In the genomic region with DNA sequence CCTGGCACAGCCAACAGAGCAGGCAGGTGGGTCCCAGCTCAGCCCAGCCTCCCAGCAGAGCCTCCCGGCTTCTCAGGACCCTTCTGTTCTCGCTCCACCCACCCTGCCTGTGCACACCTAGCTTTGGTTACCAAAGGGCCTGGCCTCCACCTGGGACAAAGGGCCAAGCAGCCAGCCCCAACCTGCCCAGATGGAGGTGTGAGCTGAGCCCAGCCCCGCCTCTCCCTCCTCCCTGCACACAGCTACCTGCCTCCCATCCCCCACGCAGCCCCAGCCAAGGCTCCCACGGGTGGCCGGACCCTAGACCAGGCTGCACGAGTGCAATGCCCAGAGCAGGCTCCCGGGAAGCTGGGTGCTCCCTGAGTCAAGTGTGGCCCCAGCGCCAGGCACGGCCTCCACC, we compare ENCODE assay signal across 12 cellular contexts. TPM values are rescaled to one million over a fixed set of nuclear protein-coding genes. Genes with fewer than 3 reads are reported as not detected.
DNase-seq lines count a peak whose midpoint lies in the region; ATAC-seq, FAIRE-seq and TF ChIP-seq lines count a peak whose summit lies in the region.
"Had no signal": no experiment of that assay in that cellular context is flagged by ENCODE, and none has a peak within 500 bp of the region (broad histone marks: within the 10 kb centered on the region; RNA-seq: fewer than 3 reads in every experiment).

No MANE protein-coding gene starts in this region.

- no peak overlapping the region for H3K27ac ChIP-seq in GM23338 (ENCODE audit: low read depth)
- peak overlapping the region; percentile 90 to 100 (median 99) for H3K27ac ChIP-seq in dorsolateral prefrontal cortex
- peak overlapping the region; percentile 91 to 99 for H3K27ac ChIP-seq in small intestine (ENCODE audit: low read depth in 1 of 2, low read length in 1 of 2)
- H3K27ac ChIP-seq in osteoblast (ENCODE audit: low read depth, low read length), result no peak overlapping the region
- H3K27ac ChIP-seq: adrenal gland, ovary had no signal

- H3K27me3 ChIP-seq in GM23338 (ENCODE audit: insufficient read depth), result no peaks in the 10 kb centered on the region
- H3K27me3 ChIP-seq in dorsolateral prefrontal cortex, result no peaks in the 10 kb centered on the region
- no peaks in the 10 kb centered on the region for H3K27me3 ChIP-seq in small intestine (ENCODE audit: control insufficient read depth in 2 of 2, insufficient read depth in 2 of 2, low read length in 2 of 2)
- no peaks in the 10 kb centered on the region for H3K27me3 ChIP-seq in osteoblast (ENCODE audit: insufficient read depth, low read length)
- H3K27me3 ChIP-seq: adrenal gland, ovary had no signal

- no peak overlapping the region for H3K27ac Mint-ChIP-seq in GM23338

- 10 to 64% (median 33%) methylated on average over 9 to 10 of the region's 10 CpGs for WGBS in small intestine, 3 donors

- H3K4me1 Mint-ChIP-seq in GM23338, result peaks cover 16% of the 10 kb centered on the region

- TF ChIP-seq CTCF in GM23338 (conservative IDR thresholded peaks at IDR 0.05; ENCODE audit: low read depth in 2 of 2), result no peak
- TF ChIP-seq CTCF in dorsolateral prefrontal cortex (IDR thresholded peaks at IDR 0.05 in 54 of 56, conservative IDR thresholded peaks at IDR 0.05 in 2 of 56; ENCODE audit: low read depth in 1 of 56, partially characterized antibody in 56 of 56), result no peak
- TF ChIP-seq CTCF in osteoblast (IDR thresholded peaks at IDR 0.05; ENCODE audit: extremely low read depth, low read depth, low read length), result no peak

- H3K36me3 Mint-ChIP-seq in GM23338 (ENCODE audit: low read depth), result peaks cover 5% of the 10 kb centered on the region; the same call in 2 of the 3 replicates

- no peaks in the 10 kb centered on the region for H3K9me2 ChIP-seq in GM23338 (ENCODE audit: insufficient read depth)

- FAIRE-seq in small intestine (lab: Jason Lieb, UNC), result no peak
- FAIRE-seq: HTR-8/SVneo had no signal

- H3K4me3 Mint-ChIP-seq in GM23338, result no peak overlapping the region

- no peaks in the 10 kb centered on the region; the same call in 1 of the 2 replicates for H4K20me1 ChIP-seq in GM23338 (replicated peaks; ENCODE audit: insufficient read depth)
- peaks cover 37% of the 10 kb centered on the region for H4K20me1 ChIP-seq in osteoblast (ENCODE audit: insufficient read depth, low read length)

- peaks cover 6% of the 10 kb centered on the region for H3K27me3 Mint-ChIP-seq in GM23338 (ENCODE audit: insufficient read depth, low read depth, poor library complexity)

- DNase-seq in GM23338 (ENCODE audit: low spot score) (no peak), NCI-H2171 treated with DMSO at 0.1 percent for 48 hours (lab: John Stamatoyannopoulos, UW) (peak; percentile 89), dorsolateral prefrontal cortex (no peak), small intestine (peak; percentile 87), osteoblast (ENCODE audit: insufficient read length, low spot score, missing footprints) (no peak), germinal center (ENCODE audit: low spot score) (no peak), H4 (ENCODE audit: low spot score) (no peak)
- DNase-seq: effector CD4-positive, alpha-beta T cell; ovary; stimulated activated naive CD4-positive, alpha-beta T cell had no signal

- H2AFZ ChIP-seq in GM23338, result no peak overlapping the region
- no peak overlapping the region for H2AFZ ChIP-seq in osteoblast (ENCODE audit: low read length)

- H3K4me1 ChIP-seq in GM23338 (ENCODE audit: insufficient read depth), result peaks cover 6% of the 10 kb centered on the region; the same call in 1 of the 2 replicates
- peaks cover under 1 to 2% of the 10 kb centered on the region in 2 donors for H3K4me1 ChIP-seq in small intestine (ENCODE audit: control insufficient read depth in 2 of 2, insufficient read depth in 1 of 2, low read depth in 1 of 2, low read length in 1 of 2)
- peaks cover 16% of the 10 kb centered on the region for H3K4me1 ChIP-seq in osteoblast (ENCODE audit: insufficient read depth, low read length)

- intact Hi-C loops in dorsolateral prefrontal cortex (cut with DNase I), result loop anchor here in 1 of 2 donors (5.0 kb wide), 1 partner anchor 168 kb away; the partner anchor contains the start of gene ABCA2

- H3K36me3 ChIP-seq in GM23338 (ENCODE audit: insufficient read depth), result no peaks in the 10 kb centered on the region
- H3K36me3 ChIP-seq in small intestine (ENCODE audit: control insufficient read depth in 2 of 2, insufficient read depth in 2 of 2, low read length in 2 of 2), result no peaks in the 10 kb centered on the region
- peaks cover 13% of the 10 kb centered on the region for H3K36me3 ChIP-seq in osteoblast (ENCODE audit: insufficient read depth, low read length)
- H3K36me3 ChIP-seq: ovary had no signal

- H3K9me3 ChIP-seq in small intestine (ENCODE audit: control insufficient read depth, low read depth) (no peaks in the 10 kb centered on the region), osteoblast (ENCODE audit: low read depth, low read length) (no peaks in the 10 kb centered on the region)
- H3K9me3 ChIP-seq: adrenal gland, ovary had no signal

- H3K79me2 ChIP-seq in GM23338 (replicated peaks; ENCODE audit: insufficient read depth) (peaks cover 45% of the 10 kb centered on the region), osteoblast (ENCODE audit: insufficient read depth, low read length) (peaks cover 85% of the 10 kb centered on the region)

- no peaks in the 10 kb centered on the region; the same call in 2 of the 3 replicates for H3K9me3 Mint-ChIP-seq in GM23338

- H3K4me3 ChIP-seq in GM23338, result no peak overlapping the region
- peak overlapping the region in 58 of 59 donors; percentile 5 to 85 (median 54) for H3K4me3 ChIP-seq in dorsolateral prefrontal cortex
- peak overlapping the region in 1 of 2 donors; percentile 35 for H3K4me3 ChIP-seq in small intestine (ENCODE audit: low read depth in 1 of 2, low read length in 2 of 2)
- no peak overlapping the region for H3K4me3 ChIP-seq in osteoblast (ENCODE audit: insufficient read depth, low read length)
- H3K4me3 ChIP-seq: adrenal gland, ovary had no signal

- ATAC-seq in GM23338, result peak; percentile 35

- H3K4me2 ChIP-seq in GM23338 (no peak overlapping the region), osteoblast (ENCODE audit: insufficient read depth, low read length) (no peak overlapping the region)

- H3F3A ChIP-seq in GM23338 (replicated peaks; ENCODE audit: low read depth), result no peaks in the 10 kb centered on the region

TF ChIP-seq in GM23338, 12 proteins besides CTCF, POLR2A, EP300 and RAD21 (continues in another document):
- TF ChIP-seq POLR2AphosphoS5 (IDR thresholded peaks at IDR 0.05; ENCODE audit: low read depth) (no peak), EZH2phosphoT487 (IDR thresholded peaks at IDR 0.05; ENCODE audit: unreplicated experiment) (no peak), NANOG (IDR thresholded peaks at IDR 0.05; ENCODE audit: borderline replicate concordance) (no peak)

RNA-seq across cellular contexts. Expression of gene TPRN, which starts 5.6 kb away (rescaled TPM):
- 29.2 and 29.3 TPM in 2 replicates for total RNA-seq in GM23338 (2014; rRNA removed; shearing (Covaris generic))
- 6.4 and 9.1 TPM in 2 replicates for polyA plus RNA-seq in GM23338 (2016; fragmentation: Nextera tagmentation; extraction: Ambion mirVana)
- total RNA-seq in dorsolateral prefrontal cortex, result 100 to 1,000 TPM in 4 of 120 experiments, 10 to 100 TPM in 116; 26.2 to 176 (median 57.3) TPM
- 10 to 100 TPM; 57.0 to 98.4 (median 74.8) TPM for polyA plus RNA-seq in small intestine
- 9.7 and 10.5 TPM in 2 replicates for total RNA-seq in osteoblast
- 1.2 and 3.4 TPM in 2 replicates for total RNA-seq in H4 (2014; rRNA removed; shearing (Covaris generic))

RNA-seq across cellular contexts. Expression of gene SSNA1, which starts 6.4 kb away (rescaled TPM):
- 91.5 and 132 TPM in 2 replicates for total RNA-seq in GM23338 (2014; rRNA removed; shearing (Covaris generic))
- polyA plus RNA-seq in GM23338 (2016; fragmentation: Nextera tagmentation; extraction: Ambion mirVana) (154 TPM in 2 replicates), small intestine (100 to 1,000 TPM in 2 of 3 donors, 10 to 100 TPM in 1; 92.0 to 146 (median 113) TPM)
- total RNA-seq in dorsolateral prefrontal cortex (10 to 100 TPM; 37.0 to 77.8 (median 49.6) TPM), osteoblast (52.5 and 59.7 TPM in 2 replicates)
- total RNA-seq in H4 (2014; rRNA removed; shearing (Covaris generic)), result 71.6 and 91.9 TPM in 2 replicates

RNA-seq across cellular contexts. Expression of gene ANAPC2, which starts 6.5 kb away (rescaled TPM):
- total RNA-seq in GM23338 (2014; rRNA removed; shearing (Covaris generic)), result 41.5 and 42.9 TPM in 2 replicates
- polyA plus RNA-seq in GM23338 (2016; fragmentation: Nextera tagmentation; extraction: Ambion mirVana) (16.4 and 19.2 TPM in 2 replicates), small intestine (10 to 100 TPM; 20.0 to 39.6 (median 34.4) TPM)
- total RNA-seq in dorsolateral prefrontal cortex (100 to 1,000 TPM in 1 of 120 experiments, 10 to 100 TPM in 119; 51.4 to 105 (median 68.3) TPM), osteoblast (26.2 and 32.9 TPM in 2 replicates)
- 8.2 and 13.4 TPM in 2 replicates for total RNA-seq in H4 (2014; rRNA removed; shearing (Covaris generic))

RNA-seq across cellular contexts. Expression of gene TMEM203, which starts 10.5 kb away (rescaled TPM):
- 43.2 and 53.4 TPM in 2 replicates for total RNA-seq in GM23338 (2014; rRNA removed; shearing (Covaris generic))
- polyA plus RNA-seq in GM23338 (2016; fragmentation: Nextera tagmentation; extraction: Ambion mirVana) (32.7 and 37.4 TPM in 2 replicates), small intestine (10 to 100 TPM; 33.0 to 38.2 (median 35.3) TPM)
- total RNA-seq in dorsolateral prefrontal cortex (10 to 100 TPM; 28.1 to 47.4 (median 37.9) TPM), osteoblast (35.4 and 36.9 TPM in 2 replicates)
- total RNA-seq in H4 (2014; rRNA removed; shearing (Covaris generic)), result 63.4 and 69.8 TPM in 2 replicates

RNA-seq across cellular contexts. Expression of gene NDOR1, which starts 10.6 kb away (rescaled TPM):
- total RNA-seq in GM23338 (2014; rRNA removed; shearing (Covaris generic)), result 25.4 and 38.1 TPM in 2 replicates
- polyA plus RNA-seq in GM23338 (2016; fragmentation: Nextera tagmentation; extraction: Ambion mirVana), result 19.4 and 19.7 TPM in 2 replicates
- total RNA-seq in dorsolateral prefrontal cortex, result 10 to 100 TPM; 11.4 to 35.4 (median 19.7) TPM
- polyA plus RNA-seq in small intestine, result 10 to 100 TPM in 2 of 3 donors, 1 to 10 TPM in 1; 9.2 to 15.3 (median 14.3) TPM
- 5.0 and 6.2 TPM in 2 replicates for total RNA-seq in osteoblast
- total RNA-seq in H4 (2014; rRNA removed; shearing (Covaris generic)), result 4.0 and 4.9 TPM in 2 replicates

Comparison
In these comparisons a context has a peak if more than half of its experiments do, and no peak if none do; other contexts are left out.
1. DNase-seq: peak in NCI-H2171 treated with DMSO at 0.1 percent for 48 hours (single experiment) and small intestine (single experiment); none in GM23338 (single experiment), dorsolateral prefrontal cortex (0 of 10), osteoblast (single experiment), germinal center (single experiment) and H4 (single experiment).
2. H3K27ac ChIP-seq: peak in dorsolateral prefrontal cortex (59 of 59) and small intestine (2 of 2); none in GM23338 (single experiment) and osteoblast (single experiment).
3. H3K4me3 ChIP-seq: peak in dorsolateral prefrontal cortex (58 of 59); none in GM23338 (single experiment) and osteoblast (single experiment).